In genomic region chr4:48640699-48641098, GRCh38 we compare ENCODE assay signal across 20 cellular contexts.
DNase-seq lines count a peak whose midpoint lies in the region; ATAC-seq, FAIRE-seq and TF ChIP-seq lines count a peak whose summit lies in the region.
"Had no signal": no experiment of that assay in that cellular context is flagged by ENCODE, and none has a peak within 500 bp of the region (broad histone marks: within the 10 kb centered on the region; RNA-seq: fewer than 3 reads in every experiment).

No MANE protein-coding gene starts in this region.

- no peaks in the 10 kb centered on the region for H3K4me1 ChIP-seq in urinary bladder (ENCODE audit: insufficient read depth)
- no peaks in the 10 kb centered on the region for H3K4me1 ChIP-seq in effector memory CD4-positive, alpha-beta T cell (ENCODE audit: control insufficient read depth, insufficient read depth, low read length, poor library complexity, severe bottlenecking)

- H3K27me3 Mint-ChIP-seq in natural killer cell (ENCODE audit: low read depth in 2 of 2): no peaks in the 10 kb centered on the region
- no peaks in the 10 kb centered on the region for H3K27me3 Mint-ChIP-seq in natural killer cell treated with Interleukin-12 subunit alpha and Interleukin-12 subunit beta and Interleukin-15 and Interleukin-18, amount 100 ng/mL, for 72 hours
- H3K27me3 Mint-ChIP-seq in memory B cell: no peaks in the 10 kb centered on the region

- 71% methylated on average over 2 of the region's 2 CpGs for WGBS in urinary bladder

- no peak overlapping the region for H3K4me3 Mint-ChIP-seq in natural killer cell
- no peak overlapping the region for H3K4me3 Mint-ChIP-seq in natural killer cell treated with Interleukin-12 subunit alpha and Interleukin-12 subunit beta and Interleukin-15 and Interleukin-18, amount 100 ng/mL, for 72 hours
- no peak overlapping the region for H3K4me3 Mint-ChIP-seq in memory B cell
- H3K4me3 Mint-ChIP-seq: HFFc6 had no signal

- ATAC-seq in natural killer cell (no peak), memory B cell (ENCODE audit: low read depth) (no peak), GM21737 (IDR thresholded peaks at IDR 0.05; ENCODE audit: unreplicated experiment) (no peak)
- no peak for ATAC-seq in natural killer cell treated with Interleukin-12 subunit alpha and Interleukin-12 subunit beta and Interleukin-15 and Interleukin-18, amount 100 ng/mL, for 72 hours
- ATAC-seq: A549, GM12878, HepG2 had no signal

- no peaks in the 10 kb centered on the region for H3K27me3 ChIP-seq in effector memory CD4-positive, alpha-beta T cell (replicated peaks; ENCODE audit: control insufficient read depth, insufficient read depth, low read length, poor library complexity, severe bottlenecking)

- TF ChIP-seq CTCF in natural killer cell (IDR thresholded peaks at IDR 0.05): no peak

- H3K4me1 Mint-ChIP-seq in natural killer cell (peaks cover 54% of the 10 kb centered on the region in 2 donors), memory B cell (peaks cover 13% of the 10 kb centered on the region)
- peaks cover 26 to 43% of the 10 kb centered on the region in 2 donors for H3K4me1 Mint-ChIP-seq in natural killer cell treated with Interleukin-12 subunit alpha and Interleukin-12 subunit beta and Interleukin-15 and Interleukin-18, amount 100 ng/mL, for 72 hours (ENCODE audit: low read depth in 2 of 2)

- no peak overlapping the region for H3K4me3 ChIP-seq in urinary bladder (ENCODE audit: low read depth, low read length)
- H3K4me3 ChIP-seq in effector memory CD4-positive, alpha-beta T cell (ENCODE audit: insufficient read depth, low read depth, low read length, poor library complexity, severe bottlenecking): no peak overlapping the region
- H3K4me3 ChIP-seq: A549, GM12878 had no signal

- intact Hi-C loops in natural killer cell (cut with micrococcal nuclease): no loop called here

- no peaks in the 10 kb centered on the region for H3K36me3 ChIP-seq in urinary bladder (ENCODE audit: insufficient read depth)
- no peaks in the 10 kb centered on the region for H3K36me3 ChIP-seq in effector memory CD4-positive, alpha-beta T cell (ENCODE audit: control insufficient read depth, insufficient read depth, low read length)

- peak overlapping the region; percentile 41 for H3K27ac ChIP-seq in urinary bladder (ENCODE audit: low read depth)
- no peak overlapping the region for H3K27ac ChIP-seq in effector memory CD4-positive, alpha-beta T cell (ENCODE audit: insufficient read depth, low read length, poor library complexity, severe bottlenecking)
- H3K27ac ChIP-seq: A549, C4-2B had no signal

- H3K36me3 Mint-ChIP-seq in natural killer cell: no peaks in the 10 kb centered on the region
- no peaks in the 10 kb centered on the region for H3K36me3 Mint-ChIP-seq in natural killer cell treated with Interleukin-12 subunit alpha and Interleukin-12 subunit beta and Interleukin-15 and Interleukin-18, amount 100 ng/mL, for 72 hours
- peaks cover 10% of the 10 kb centered on the region for H3K36me3 Mint-ChIP-seq in memory B cell

- no peaks in the 10 kb centered on the region for H3K9me3 ChIP-seq in effector memory CD4-positive, alpha-beta T cell (ENCODE audit: control insufficient read depth, low read length)
- H3K9me3 ChIP-seq: A549 had no signal

- H3K27ac Mint-ChIP-seq in natural killer cell: peak overlapping the region; percentile 27 to 42
- H3K27ac Mint-ChIP-seq in natural killer cell treated with Interleukin-12 subunit alpha and Interleukin-12 subunit beta and Interleukin-15 and Interleukin-18, amount 100 ng/mL, for 72 hours: no peak overlapping the region
- peak overlapping the region; percentile 5 for H3K27ac Mint-ChIP-seq in memory B cell
- H3K27ac Mint-ChIP-seq: HFFc6 had no signal

- DNase-seq in natural killer cell (no peak), memory B cell (ENCODE audit: low spot score in 2 of 2) (no peak), NCI-H510A treated with DMSO at 0.1 percent for 48 hours (lab: John Stamatoyannopoulos, UW) (no peak)
- no peak for DNase-seq in natural killer cell treated with Interleukin-12 subunit alpha and Interleukin-12 subunit beta and Interleukin-15 and Interleukin-18, amount 100 ng/mL, for 72 hours (ENCODE audit: low spot score)
- no peak for DNase-seq in effector memory CD4-positive, alpha-beta T cell
- DNase-seq: DMS 273 treated with DMSO at 0.1 percent for 48 hours, GDM1, HFFc6, KG1, NCI-H1417 treated with DMSO at 0.1 percent for 48 hours, NCI-H1930, NCI-H748 treated with DMSO at 0.1 percent for 48 hours had no signal

- H3K9me3 Mint-ChIP-seq in natural killer cell (no peaks in the 10 kb centered on the region), memory B cell (no peaks in the 10 kb centered on the region)
- H3K9me3 Mint-ChIP-seq in natural killer cell treated with Interleukin-12 subunit alpha and Interleukin-12 subunit beta and Interleukin-15 and Interleukin-18, amount 100 ng/mL, for 72 hours: no peaks in the 10 kb centered on the region
- H3K9me3 Mint-ChIP-seq: HFFc6 had no signal

- FAIRE-seq in endometrium (lab: Jason Lieb, UNC): peak; percentile 90
- FAIRE-seq: A549, GM12878, GM18507, HepG2 had no signal

Comparison
In these comparisons a context has a peak if more than half of its experiments do, and no peak if none do; other contexts are left out.
1. H3K27ac Mint-ChIP-seq: peak in natural killer cell (2 of 2) and memory B cell (single experiment); none in natural killer cell treated with Interleukin-12 subunit alpha and Interleukin-12 subunit beta and Interleukin-15 and Interleukin-18, amount 100 ng/mL, for 72 hours (0 of 2).